Comparison of ENCODE assay signal across 20 cellular contexts in genomic region chr10:43067391-43068135, GRCh38. TPM values are rescaled to one million over a fixed set of nuclear protein-coding genes. Genes with fewer than 3 reads are reported as not detected.
"Had no signal": no experiment of that assay in that cellular context is flagged by ENCODE, and none has a peak within 500 bp of the region (broad histone marks: within the 10 kb centered on the region; RNA-seq: fewer than 3 reads in every experiment).

No MANE protein-coding gene starts in this region.

- DNase-seq: cortex of kidney; effector memory CD8-positive, alpha-beta T cell; erythroblast; head of caudate nucleus; left cardiac atrium; lower lobe of right lung; naive thymus-derived CD8-positive, alpha-beta T cell; nephron progenitor cell; sigmoid colon; stimulated activated CD4-positive, alpha-beta T cell treated with anti-CD3 and anti-CD28 coated beads, Interleukin-2, amount 100 ng/mL, for 48 hours; stimulated activated naive B cell treated with anti-CD40 and anti-IgM and Interleukin-4, amounts not matched to agents 10 μg/mL and 1 μg/mL and 100 μg/mL, for 72 hours; stomach; thyroid gland had no signal

- H3K4me1 ChIP-seq: left lung, lower lobe of right lung, parathyroid adenoma, thyroid gland had no signal

- H3K4me1 Mint-ChIP-seq: naive thymus-derived CD8-positive, alpha-beta T cell; stimulated activated naive B cell treated with anti-CD40 and anti-IgM and Interleukin-4, amounts not matched to agents 10 μg/mL and 1 μg/mL and 100 μg/mL, for 72 hours had no signal

- H3K4me3 Mint-ChIP-seq: effector memory CD8-positive, alpha-beta T cell; naive thymus-derived CD8-positive, alpha-beta T cell; nephron progenitor cell; stimulated activated naive B cell treated with anti-CD40 and anti-IgM and Interleukin-4, amounts not matched to agents 10 μg/mL and 1 μg/mL and 100 μg/mL, for 72 hours; type B pancreatic cell had no signal

- H3K27me3 ChIP-seq: hepatocyte, neutrophil, sigmoid colon, thyroid gland had no signal

- H3K79me2 ChIP-seq: hepatocyte, parathyroid adenoma had no signal

- H3K9me3 ChIP-seq: left lung, lower lobe of right lung, neutrophil, sigmoid colon, stomach, thyroid gland had no signal

- ATAC-seq: effector memory CD8-positive, alpha-beta T cell; left lung; naive thymus-derived CD8-positive, alpha-beta T cell; stimulated activated naive B cell treated with anti-CD40 and anti-IgM and Interleukin-4, amounts not matched to agents 10 μg/mL and 1 μg/mL and 100 μg/mL, for 72 hours had no signal

- H2AFZ ChIP-seq: hepatocyte, parathyroid adenoma had no signal

- H3K4me2 ChIP-seq: hepatocyte had no signal

- H3K4me3 ChIP-seq: cardiac muscle cell, hepatocyte, left lung, lower lobe of right lung, sigmoid colon, stomach, thyroid gland had no signal

- H3K9me3 Mint-ChIP-seq: effector memory CD8-positive, alpha-beta T cell; naive thymus-derived CD8-positive, alpha-beta T cell; nephron progenitor cell; stimulated activated naive B cell treated with anti-CD40 and anti-IgM and Interleukin-4, amounts not matched to agents 10 μg/mL and 1 μg/mL and 100 μg/mL, for 72 hours; type B pancreatic cell had no signal

- H3K27ac ChIP-seq: cardiac muscle cell, hepatocyte, left lung, lower lobe of right lung, neutrophil, parathyroid adenoma, sigmoid colon, stomach, thyroid gland had no signal

- H3K36me3 ChIP-seq: cardiac muscle cell, left lung, lower lobe of right lung, neutrophil, sigmoid colon, stomach, thyroid gland had no signal

- H3K27ac Mint-ChIP-seq: effector memory CD8-positive, alpha-beta T cell; naive thymus-derived CD8-positive, alpha-beta T cell; nephron progenitor cell; progenitor cell of endocrine pancreas; stimulated activated naive B cell treated with anti-CD40 and anti-IgM and Interleukin-4, amounts not matched to agents 10 μg/mL and 1 μg/mL and 100 μg/mL, for 72 hours; type B pancreatic cell had no signal

RNA-seq across cellular contexts. Expression of gene RET, which starts 9.3 kb away (rescaled TPM):
- total RNA-seq: naive thymus-derived CD8-positive, alpha-beta T cell had no signal
- polyA plus RNA-seq: cardiac muscle cell; hepatocyte; naive thymus-derived CD8-positive, alpha-beta T cell had no signal
